Comparison of ENCODE assay signal across 8 cellular contexts in the genomic region with DNA sequence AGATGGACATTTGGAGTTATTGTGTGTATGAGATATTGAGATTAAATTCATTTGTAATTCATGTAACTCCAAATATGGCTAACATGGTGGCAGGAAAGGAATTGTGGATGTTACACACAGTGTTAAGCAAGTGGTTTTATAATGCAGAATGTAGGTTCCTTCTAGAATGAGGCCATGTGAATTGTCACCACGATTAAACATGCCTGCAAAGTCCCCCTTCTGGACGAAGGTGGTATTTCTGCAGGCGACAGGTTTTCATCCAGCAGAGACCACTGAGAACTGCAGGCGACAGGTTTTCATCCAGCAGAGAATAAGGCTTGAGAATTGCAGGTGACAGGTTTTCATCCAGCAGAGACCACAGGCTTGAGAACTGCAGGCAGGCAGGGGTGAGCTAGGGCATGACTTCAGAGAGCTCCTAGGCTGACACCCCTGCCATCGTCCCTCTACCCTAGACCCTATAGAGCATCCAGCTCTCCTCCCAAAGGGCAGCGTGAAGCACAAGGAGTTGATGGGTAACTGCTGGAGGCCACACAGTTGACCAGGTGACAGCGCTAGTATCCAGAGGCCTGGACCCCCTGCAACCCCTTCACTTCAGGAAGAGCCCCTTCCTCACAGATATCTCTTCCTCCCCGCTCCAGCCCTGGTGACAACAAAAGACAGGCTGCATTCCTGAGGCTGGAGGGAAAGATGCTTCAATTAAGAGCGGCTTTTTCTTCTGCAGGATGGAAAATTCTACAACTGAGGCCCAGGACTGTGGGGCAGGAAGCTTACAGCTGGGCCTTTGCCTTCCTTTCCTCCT.
A peak's percentile ranks its signal among the peaks of the same experiment; 100 is the strongest.
DNase-seq lines count a peak whose midpoint lies in the region; ATAC-seq, FAIRE-seq and TF ChIP-seq lines count a peak whose summit lies in the region.

No MANE protein-coding gene starts in this region.

- H3K27ac Mint-ChIP-seq in stimulated activated memory B cell treated with anti-CD40 and anti-IgM and Interleukin-4, amounts not matched to agents 10 μg/mL and 1 μg/mL and 100 μg/mL, for 72 hours: no peak overlapping the region

- TF ChIP-seq POLR2A in HepG2 (IDR thresholded peaks at IDR 0.05; ENCODE audit: insufficient read depth in 1 of 2, low read depth in 2 of 2, low read length in 2 of 2): no peak

- H3K79me2 ChIP-seq in HepG2 (ENCODE audit: insufficient read depth, low read length): no peaks in the 10 kb centered on the region

- no TSS peak for BruUV-seq in HepG2 (replicated peaks; lab: Mats Ljungman, UMichigan)

- TF ChIP-seq RAD21 in HepG2 (CRISPR knock-in tag; IDR thresholded peaks at IDR 0.05): no peak

- no peaks in the 10 kb centered on the region for H3K9me3 ChIP-seq in HepG2 (ENCODE audit: low read length)

- H3K4me3 ChIP-seq in bronchial epithelial cell (ENCODE audit: low read depth, low read length): no peak overlapping the region
- H3K4me3 ChIP-seq in HepG2 (replicated peaks in 1 of 3; ENCODE audit: insufficient read depth in 1 of 3, low read depth in 2 of 3, low read length in 3 of 3): no peak overlapping the region

- TF ChIP-seq CTCF in bronchial epithelial cell (IDR thresholded peaks at IDR 0.05; ENCODE audit: insufficient read depth, low read length, severe bottlenecking) (peak; percentile 58), HepG2 (CRISPR knock-in tag; IDR thresholded peaks at IDR 0.05) (peak; percentile 61)

- CTCF ChIA-PET in HepG2 (lab: Yijun Ruan, JAX; ENCODE audit: low intra/inter-chr PET ratio, low total read pairs): interaction anchor here (1.9 to 2.7 kb wide), 2 partner anchors 200 to 332 kb away, joined by 7 to 17 read pairs; no protein-coding TSS in a partner anchor

- FAIRE-seq in bronchial epithelial cell (lab: Jason Lieb, UNC): no peak
- peak; percentile 77 for FAIRE-seq in HepG2 (lab: Jason Lieb, UNC)

- POLR2A ChIA-PET in HepG2 (lab: Yijun Ruan, JAX): no interaction called here

- TF ChIP-seq EP300 in HepG2 (IDR thresholded peaks at IDR 0.05; ENCODE audit: low read depth in 2 of 2, low read length in 2 of 2) (no peak), HepG2 (CRISPR knock-in tag; IDR thresholded peaks at IDR 0.05; ENCODE audit: borderline replicate concordance) (no peak)

- H3K36me3 Mint-ChIP-seq in stimulated activated memory B cell treated with anti-CD40 and anti-IgM and Interleukin-4, amounts not matched to agents 10 μg/mL and 1 μg/mL and 100 μg/mL, for 72 hours: no peaks in the 10 kb centered on the region

- intact Hi-C loops in HepG2 (cut with micrococcal nuclease; ENCODE audit: unreplicated experiment): loop anchor here (1.0 kb wide), 2 partner anchors 177 to 200 kb away; no protein-coding TSS in a partner anchor

- in situ Hi-C loops in HepG2 (cut with HindIII; ENCODE audit: extremely low pct_ligation_motif_present, low pct_unique_long_range_greater_than_20kb): loop anchor here (5.0 to 25.0 kb wide), 2 partner anchors 199 to 344 kb away; no protein-coding TSS in a partner anchor

- peak; percentile 84 for ATAC-seq in HepG2
- no peak for ATAC-seq in stimulated activated memory B cell treated with anti-CD40 and anti-IgM and Interleukin-4, amounts not matched to agents 10 μg/mL and 1 μg/mL and 100 μg/mL, for 72 hours

- H3K4me2 ChIP-seq in HepG2 (ENCODE audit: low read depth, low read length): no peak overlapping the region

- no peaks in the 10 kb centered on the region for H3K36me3 ChIP-seq in bronchial epithelial cell (ENCODE audit: control insufficient read depth, insufficient read depth, low read length)
- H3K36me3 ChIP-seq in HepG2 (replicated peaks in 1 of 2; ENCODE audit: control insufficient read depth in 1 of 2, insufficient read depth in 2 of 2, low read length in 2 of 2): no peaks in the 10 kb centered on the region

- H3K9me3 Mint-ChIP-seq in stimulated activated memory B cell treated with anti-CD40 and anti-IgM and Interleukin-4, amounts not matched to agents 10 μg/mL and 1 μg/mL and 100 μg/mL, for 72 hours: peaks cover 2% of the 10 kb centered on the region

- H3K9ac ChIP-seq in HepG2 (ENCODE audit: insufficient read depth, low read depth, low read length): no peak overlapping the region

- H3K4me1 Mint-ChIP-seq in stimulated activated memory B cell treated with anti-CD40 and anti-IgM and Interleukin-4, amounts not matched to agents 10 μg/mL and 1 μg/mL and 100 μg/mL, for 72 hours: no peaks in the 10 kb centered on the region

- H3K27me3 ChIP-seq in bronchial epithelial cell (ENCODE audit: control insufficient read depth, insufficient read depth, low read length): peaks cover 10% of the 10 kb centered on the region
- peaks cover 0 to 18% of the 10 kb centered on the region in 2 experiments; a peak in 2 of 5 replicates for H3K27me3 ChIP-seq in HepG2 (ENCODE audit: control insufficient read depth in 1 of 2, insufficient read depth in 2 of 2, low read length in 2 of 2)

- 7% methylated on average over 5 of the region's 9 CpGs for WGBS in HepG2 (ENCODE audit: low lambda C conversion rate)

- H3K27me3 Mint-ChIP-seq in stimulated activated memory B cell treated with anti-CD40 and anti-IgM and Interleukin-4, amounts not matched to agents 10 μg/mL and 1 μg/mL and 100 μg/mL, for 72 hours: peaks cover 37% of the 10 kb centered on the region

- H2AFZ ChIP-seq in HepG2 (ENCODE audit: low read length): no peak overlapping the region

- no peak overlapping the region for H3K4me3 Mint-ChIP-seq in stimulated activated memory B cell treated with anti-CD40 and anti-IgM and Interleukin-4, amounts not matched to agents 10 μg/mL and 1 μg/mL and 100 μg/mL, for 72 hours

- H3K27ac ChIP-seq in HepG2 (ENCODE audit: extremely low read length, insufficient read depth, low read length): no peak overlapping the region

- no peaks in the 10 kb centered on the region for H4K20me1 ChIP-seq in HepG2 (ENCODE audit: insufficient read depth, low read length)

- DNase-seq in NCI-H2107 treated with DMSO at 0.1 percent for 48 hours (lab: John Stamatoyannopoulos, UW; ENCODE audit: unreplicated experiment) (peak; percentile 34), NCI-H2107 (lab: John Stamatoyannopoulos, UW) (no peak), NAMALWA (ENCODE audit: low spot score) (peak; percentile 74), UCSD-AML1 (lab: John Stamatoyannopoulos, UW; ENCODE audit: unreplicated experiment) (peak; percentile 32), bronchial epithelial cell (ENCODE audit: low read depth) (peak; percentile 28), HepG2 (ENCODE audit: low spot score) (peak; percentile 28)
- DNase-seq in stimulated activated CD8-positive, alpha-beta memory T cell treated with anti-CD3 and anti-CD28 coated beads, Interleukin-4, amount 100 ng/mL, for 24 hours (ENCODE audit: low read depth): peak; percentile 27

- H3K4me1 ChIP-seq in HepG2 (ENCODE audit: insufficient read depth, low read length): no peaks in the 10 kb centered on the region

TF ChIP-seq in HepG2, 621 proteins besides CTCF, POLR2A, EP300 and RAD21:
- TF ChIP-seq STAG1 (CRISPR knock-in tag; IDR thresholded peaks at IDR 0.05): peak; percentile 47
- TF ChIP-seq AGO2 (optimal IDR thresholded peaks at IDR 0.05; ENCODE audit: low read depth, low read length): no peak
- peak; percentile 77 for TF ChIP-seq SMC3 (IDR thresholded peaks at IDR 0.05; ENCODE audit: low read length)
